Comparison of ENCODE assay signal across 16 cellular contexts in the genomic region with DNA sequence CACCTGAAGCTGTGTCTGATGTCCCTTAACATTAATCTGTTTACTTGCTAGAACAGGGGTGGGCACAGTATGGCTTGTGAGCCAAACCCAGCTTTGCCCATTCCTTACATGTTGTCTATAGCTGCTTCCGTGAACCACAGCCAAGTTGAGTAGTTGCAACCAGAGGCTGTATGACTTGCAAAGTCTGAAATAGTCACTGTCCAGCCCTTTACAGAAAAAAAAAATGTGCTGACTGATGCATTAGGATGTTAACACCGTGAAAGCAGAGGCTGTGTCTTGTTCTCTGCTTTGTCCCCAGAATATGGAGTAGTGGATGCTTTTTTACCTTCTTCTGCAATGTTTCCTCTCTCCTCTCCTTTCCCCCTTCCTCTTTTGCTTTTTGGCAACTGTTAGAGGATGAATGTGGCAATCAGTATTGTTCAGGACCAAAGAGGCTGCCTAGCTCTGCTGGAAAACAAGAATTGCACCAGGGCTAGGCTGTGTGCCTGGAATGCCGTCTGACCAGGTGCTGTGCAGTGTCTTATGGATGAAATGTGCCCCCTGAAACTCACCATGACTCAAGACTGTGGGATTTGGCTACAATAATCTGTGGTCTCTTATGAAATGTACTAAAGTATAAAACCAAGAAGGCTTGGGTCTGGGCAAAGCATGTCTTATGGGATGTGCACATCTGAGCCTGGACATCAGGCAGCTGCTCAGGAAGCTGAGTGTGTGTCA.
A peak's percentile ranks its signal among the peaks of the same experiment; 100 is the strongest.
DNase-seq lines count a peak whose midpoint lies in the region; ATAC-seq and TF ChIP-seq lines count a peak whose summit lies in the region.
"Had no signal": no experiment of that assay in that cellular context is flagged by ENCODE, and none has a peak within 500 bp of the region (broad histone marks: within the 10 kb centered on the region; RNA-seq: fewer than 3 reads in every experiment).

No MANE protein-coding gene starts in this region.

- no peak overlapping the region for H2AFZ ChIP-seq in osteoblast (ENCODE audit: low read length)

- DNase-seq in Calu3 (peak; percentile 17), NOMO-1 treated with DMSO at 0.1 percent for 48 hours (lab: John Stamatoyannopoulos, UW; ENCODE audit: unreplicated experiment) (peak; percentile 70), osteoblast (ENCODE audit: insufficient read length, low spot score, missing footprints) (peak; percentile 87), NCI-H2081 (lab: John Stamatoyannopoulos, UW) (no peak), NCI-H748 treated with DMSO at 0.1 percent for 48 hours (lab: John Stamatoyannopoulos, UW) (no peak), foreskin melanocyte (no peak), SHP77 treated with DMSO at 0.1 percent for 48 hours (lab: John Stamatoyannopoulos, UW) (no peak)
- DNase-seq: activated naive CD8-positive, alpha-beta T cell treated with anti-CD3 and anti-CD28 coated beads, Interleukin-2, amount 50 U/mL, for 24 hours; CD4-positive, alpha-beta T cell; KG1; kidney; NCI-H524; nucleus accumbens; T-helper 1 cell; upper lobe of left lung had no signal

- H3K4me1 ChIP-seq in osteoblast (ENCODE audit: insufficient read depth, low read length) = peaks cover 34% of the 10 kb centered on the region

- H3K27ac Mint-ChIP-seq in Calu3 (ENCODE audit: unreplicated experiment) = no peak overlapping the region
- H3K27ac Mint-ChIP-seq: activated naive CD8-positive, alpha-beta T cell treated with anti-CD3 and anti-CD28 coated beads, Interleukin-2, amount 50 U/mL, for 24 hours; CD4-positive, alpha-beta T cell had no signal

- CTCF ChIA-PET in Calu3 (lab: Charles Lee) = interaction anchor here (0.6 to 0.7 kb wide), 2 partner anchors 44 to 1031 kb away, joined by 3 read pairs; no protein-coding TSS in a partner anchor

- H3K4me2 ChIP-seq in osteoblast (ENCODE audit: insufficient read depth, low read length) = peak overlapping the region; percentile 64

- no peak overlapping the region for H3K4me3 ChIP-seq in osteoblast (ENCODE audit: insufficient read depth, low read length)
- H3K4me3 ChIP-seq: upper lobe of left lung had no signal

- no peak overlapping the region for H3K4me3 Mint-ChIP-seq in Calu3 (ENCODE audit: low read depth, unreplicated experiment)
- H3K4me3 Mint-ChIP-seq: activated naive CD8-positive, alpha-beta T cell treated with anti-CD3 and anti-CD28 coated beads, Interleukin-2, amount 50 U/mL, for 24 hours; CD4-positive, alpha-beta T cell had no signal

- peaks cover 8% of the 10 kb centered on the region for H3K4me1 Mint-ChIP-seq in Calu3 (ENCODE audit: low read depth, unreplicated experiment)
- H3K4me1 Mint-ChIP-seq: activated naive CD8-positive, alpha-beta T cell treated with anti-CD3 and anti-CD28 coated beads, Interleukin-2, amount 50 U/mL, for 24 hours had no signal

- no peaks in the 10 kb centered on the region for H3K79me2 ChIP-seq in osteoblast (ENCODE audit: insufficient read depth, low read length)

- H3K27me3 ChIP-seq in osteoblast (ENCODE audit: insufficient read depth, low read length) = no peaks in the 10 kb centered on the region
- H3K27me3 ChIP-seq: upper lobe of left lung had no signal

- no peaks in the 10 kb centered on the region for H3K9me3 ChIP-seq in osteoblast (ENCODE audit: low read depth, low read length)
- H3K9me3 ChIP-seq: upper lobe of left lung had no signal

- TF ChIP-seq CTCF in Calu3 (IDR thresholded peaks at IDR 0.05; ENCODE audit: unreplicated experiment) (no peak), osteoblast (IDR thresholded peaks at IDR 0.05; ENCODE audit: extremely low read depth, low read depth, low read length) (no peak)

- peak overlapping the region; percentile 79 for H3K27ac ChIP-seq in osteoblast (ENCODE audit: low read depth, low read length)

- no peaks in the 10 kb centered on the region for H3K9me3 Mint-ChIP-seq in Calu3 (ENCODE audit: low read depth, unreplicated experiment)
- H3K9me3 Mint-ChIP-seq: activated naive CD8-positive, alpha-beta T cell treated with anti-CD3 and anti-CD28 coated beads, Interleukin-2, amount 50 U/mL, for 24 hours; CD4-positive, alpha-beta T cell had no signal

- ATAC-seq in esophagus mucosa = peak; percentile 85
- ATAC-seq: activated naive CD8-positive, alpha-beta T cell treated with anti-CD3 and anti-CD28 coated beads, Interleukin-2, amount 50 U/mL, for 24 hours had no signal

- no peaks in the 10 kb centered on the region for H3K36me3 ChIP-seq in osteoblast (ENCODE audit: insufficient read depth, low read length)
- H3K36me3 ChIP-seq: upper lobe of left lung had no signal

- H3K36me3 Mint-ChIP-seq in Calu3 (ENCODE audit: insufficient read depth, unreplicated experiment) = no peaks in the 10 kb centered on the region

- peaks cover 15% of the 10 kb centered on the region for H3K27me3 Mint-ChIP-seq in Calu3 (ENCODE audit: unreplicated experiment)

- no peaks in the 10 kb centered on the region for H4K20me1 ChIP-seq in osteoblast (ENCODE audit: insufficient read depth, low read length)

- intact Hi-C loops in Calu3 (cut with micrococcal nuclease; ENCODE audit: unreplicated experiment) = no loop called here

- no TSS peak for BruUV-seq in Calu3 (replicated peaks; lab: Mats Ljungman, UMichigan)

Comparison
In these comparisons a context has a peak if more than half of its experiments do, and no peak if none do; other contexts are left out.
1. DNase-seq: peak in Calu3 (single experiment), NOMO-1 treated with DMSO at 0.1 percent for 48 hours (single experiment) and osteoblast (single experiment); none in NCI-H2081 (0 of 2), NCI-H748 treated with DMSO at 0.1 percent for 48 hours (single experiment), foreskin melanocyte (single experiment) and SHP77 treated with DMSO at 0.1 percent for 48 hours (single experiment).